8 cellular contexts compared by ENCODE assay signal in the genomic region with DNA sequence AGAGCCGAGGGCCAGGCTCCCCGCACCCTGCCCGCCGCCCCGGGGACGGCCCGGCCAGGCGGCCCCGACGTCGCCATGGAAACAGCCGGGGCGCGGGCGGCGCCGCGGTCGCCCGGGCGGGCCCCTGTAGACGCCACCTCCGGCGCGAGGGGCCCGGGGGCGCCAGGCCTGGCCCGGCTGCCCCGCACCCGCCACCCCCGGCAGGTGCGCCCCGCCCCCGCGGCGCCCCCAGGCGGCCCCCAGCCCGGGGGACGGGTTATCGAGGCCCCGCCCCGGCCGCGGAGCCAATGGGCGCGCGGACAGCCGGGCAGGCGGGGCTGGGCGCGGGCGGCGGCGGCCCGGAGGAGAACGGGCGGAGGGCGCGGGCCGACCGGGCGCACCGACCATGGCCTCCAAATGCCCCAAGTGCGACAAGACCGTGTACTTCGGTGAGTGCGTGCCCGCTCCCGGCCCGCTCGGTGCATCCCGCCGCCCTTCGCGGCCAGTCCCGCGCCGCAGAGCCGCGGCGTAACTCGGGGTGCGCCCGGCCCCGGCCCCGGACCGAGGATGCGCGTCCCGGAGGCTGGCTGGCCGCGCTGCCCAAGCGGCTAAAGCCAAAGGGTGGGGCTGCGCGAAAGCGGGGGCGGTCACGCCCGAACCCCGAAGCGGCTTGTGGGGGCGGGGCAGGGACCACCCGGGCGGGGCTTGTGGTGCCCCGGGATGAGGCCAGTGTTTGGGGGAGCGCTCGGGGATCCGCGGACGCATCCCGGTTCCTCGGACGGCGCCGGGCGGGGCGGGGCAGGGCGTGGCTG. TPM values are rescaled to one million over a fixed set of nuclear protein-coding genes. Genes with fewer than 3 reads are reported as not detected.
DNase-seq lines count a peak whose midpoint lies in the region; ATAC-seq, FAIRE-seq and TF ChIP-seq lines count a peak whose summit lies in the region.

A gene with protein sequence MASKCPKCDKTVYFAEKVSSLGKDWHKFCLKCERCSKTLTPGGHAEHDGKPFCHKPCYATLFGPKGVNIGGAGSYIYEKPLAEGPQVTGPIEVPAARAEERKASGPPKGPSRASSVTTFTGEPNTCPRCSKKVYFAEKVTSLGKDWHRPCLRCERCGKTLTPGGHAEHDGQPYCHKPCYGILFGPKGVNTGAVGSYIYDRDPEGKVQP (plus strand): TSS at position 344 of the 791 bp plus-strand sequence. CDS start 42 bp downstream, at position 386.

- H3K36me3 Mint-ChIP-seq in immature natural killer cell, result no peaks in the 10 kb centered on the region

- ATAC-seq in GM18502 (IDR thresholded peaks at IDR 0.05; ENCODE audit: poor library complexity, unreplicated experiment), result no peak

- H3K27ac ChIP-seq in small intestine (ENCODE audit: low read depth in 1 of 2, low read length in 1 of 2), result peak within 1 kb of the TSS in 1 of 2 donors; percentile 86

- H3K9me3 ChIP-seq in small intestine (ENCODE audit: control insufficient read depth, low read depth), result no peaks in the 10 kb centered on the region

- H3K9me3 Mint-ChIP-seq in immature natural killer cell, result no peaks in the 10 kb centered on the region

- peaks cover 0 to 17% of the 10 kb centered on the region in 2 donors for H3K4me1 Mint-ChIP-seq in immature natural killer cell

- H3K27me3 Mint-ChIP-seq in immature natural killer cell (ENCODE audit: low read depth in 3 of 3), result peaks cover 8 to 15% (median 12%) of the 10 kb centered on the region in 3 donors

- in situ Hi-C loops in GM13977 (cut with MboI; ENCODE audit: low pct_unique_long_range_greater_than_20kb, low sequenced_read_pairs, unreplicated experiment), result no loop called here

- H3K27me3 ChIP-seq in small intestine (ENCODE audit: control insufficient read depth in 2 of 2, insufficient read depth in 2 of 2, low read length in 2 of 2), result peaks cover 3 to 7% of the 10 kb centered on the region in 2 donors

- WGBS in small intestine, 3 donors, result 0 to 1% (median 1%) methylated on average over 62 to 118 of the region's 118 CpGs

- CTCF ChIA-PET in AG04449 (lab: Yijun Ruan, JAX), result interaction anchor here (1.0 kb wide), 1 partner anchor 15 kb away, joined by 4 read pairs; no protein-coding TSS in a partner anchor

- no peaks in the 10 kb centered on the region for H3K4me1 ChIP-seq in small intestine (ENCODE audit: control insufficient read depth in 2 of 2, insufficient read depth in 1 of 2, low read depth in 1 of 2, low read length in 1 of 2)

- TF ChIP-seq CTCF in AG04449 (IDR thresholded peaks at IDR 0.05; ENCODE audit: insufficient read depth, low read length, missing control alignments) (no peak), GM13977 (IDR thresholded peaks at IDR 0.05; ENCODE audit: extremely low read depth, insufficient read depth, missing control alignments) (no peak), cardiac fibroblast (IDR thresholded peaks at IDR 0.05; ENCODE audit: low read depth, low read length) (no peak)

- H3K4me3 Mint-ChIP-seq in immature natural killer cell, result peak within 1 kb of the TSS; percentile 21 to 66 (median 60)

- DNase-seq in AG04449 (ENCODE audit: low read depth, low spot score) (no peak), GM13977 (ENCODE audit: low spot score) (peak; percentile 91), OCI-M1 (lab: John Stamatoyannopoulos, UW) (peak; percentile 26), cardiac fibroblast (ENCODE audit: low read depth in 2 of 2) (peak; percentile 33 to 57), immature natural killer cell (peak; percentile 51 to 66 (median 57)), small intestine (no peak)
- DNase-seq in stimulated activated CD4-positive, alpha-beta T cell treated with anti-CD3 and anti-CD28 coated beads, Interleukin-12 subunit alpha, Interleukin-12 subunit beta, amount 100 ng/mL, for 4 hours, result no peak

- no peak for FAIRE-seq in small intestine (lab: Jason Lieb, UNC)

- peak within 1 kb of the TSS; percentile 62 for H3K4me3 ChIP-seq in AG04449 (ENCODE audit: low read depth, low read length)
- peak within 1 kb of the TSS; percentile 72 to 77 for H3K4me3 ChIP-seq in cardiac fibroblast (replicated peaks in 1 of 2; ENCODE audit: low read depth in 2 of 2, low read length in 2 of 2)
- peak within 1 kb of the TSS; percentile 48 to 59 for H3K4me3 ChIP-seq in small intestine (ENCODE audit: low read depth in 1 of 2, low read length in 2 of 2)

- peak within 1 kb of the TSS in 1 of 6 donors; percentile 40 for H3K27ac Mint-ChIP-seq in immature natural killer cell

- peaks cover 0 to under 1% of the 10 kb centered on the region in 2 donors for H3K36me3 ChIP-seq in small intestine (ENCODE audit: control insufficient read depth in 2 of 2, insufficient read depth in 2 of 2, low read length in 2 of 2)

- POLR2A ChIA-PET in AG04449 (lab: Yijun Ruan, JAX), result no interaction called here

RNA-seq across cellular contexts. Expression of the gene that starts here (rescaled TPM):
- 10 to 100 TPM in 2 of 3 donors, 1 to 10 TPM in 1; 5.7 to 30.2 (median 18.1) TPM for polyA plus RNA-seq in immature natural killer cell
- polyA plus RNA-seq in small intestine, result 100 to 1,000 TPM in 1 of 3 donors, 10 to 100 TPM in 1, 1 to 10 TPM in 1; 8.9 to 137 (median 45.1) TPM

Comparison
In these comparisons a context has a peak if more than half of its experiments do, and no peak if none do; other contexts are left out.
1. DNase-seq: peak in GM13977 (single experiment), OCI-M1 (single experiment), cardiac fibroblast (2 of 2) and immature natural killer cell (3 of 3); none in AG04449 (single experiment), small intestine (single experiment) and stimulated activated CD4-positive, alpha-beta T cell treated with anti-CD3 and anti-CD28 coated beads, Interleukin-12 subunit alpha, Interleukin-12 subunit beta, amount 100 ng/mL, for 4 hours (single experiment).
2. Peak in every context shown above with its lines, with median percentiles within 50 percentile points of each other: H3K4me3 ChIP-seq.